In the genomic region with DNA sequence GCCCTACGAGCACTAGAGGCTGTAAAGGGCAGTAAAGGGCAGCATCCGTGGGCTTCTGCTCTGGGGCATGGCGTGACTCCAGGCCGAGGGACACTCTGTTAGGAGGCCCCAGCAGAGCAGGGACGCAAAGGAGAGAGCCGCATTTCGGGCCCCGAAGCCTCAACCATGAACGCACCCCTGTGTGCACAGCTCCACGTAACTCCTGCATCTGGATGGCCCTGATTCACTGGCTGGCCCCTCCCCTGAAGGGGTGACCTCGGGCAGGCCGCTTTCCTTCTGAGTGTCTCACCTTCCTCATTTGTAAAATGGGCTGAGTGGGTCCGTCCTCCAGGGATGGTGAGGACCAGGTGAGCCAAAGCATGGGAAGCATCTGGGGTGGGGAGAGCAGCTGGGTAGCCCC, we compare ENCODE assay signal across 24 cellular contexts. TPM values are rescaled to one million over a fixed set of nuclear protein-coding genes. Genes with fewer than 3 reads are reported as not detected.
"Had no signal": no experiment of that assay in that cellular context is flagged by ENCODE, and none has a peak within 500 bp of the region (broad histone marks: within the 10 kb centered on the region; RNA-seq: fewer than 3 reads in every experiment).

No MANE protein-coding gene starts in this region.

- H3K4me3 ChIP-seq: dorsolateral prefrontal cortex, heart right ventricle, mucosa of descending colon, psoas muscle, spleen, stomach, thoracic aorta, transverse colon had no signal

- DNase-seq: cortex of kidney; dorsolateral prefrontal cortex; effector CD8-positive, alpha-beta T cell; heart right ventricle; hypothalamus; mammary epithelial cell; mucosa of descending colon; naive thymus-derived CD8-positive, alpha-beta T cell; psoas muscle; retina; spleen; stimulated activated CD4-positive, alpha-beta T cell treated with anti-CD3 and anti-CD28 coated beads, Interleukin-15, amount 100 ng/mL, for 24 hours; stimulated activated CD4-positive, alpha-beta T cell treated with anti-CD3 and anti-CD28 coated beads, Interleukin-1b, Interleukin-23, amount 100 ng/mL, for 48 hours; stimulated activated CD4-positive, alpha-beta T cell treated with anti-CD3 and anti-CD28 coated beads, Interleukin-4, amount 100 ng/mL, for 24 hours; stimulated activated naive CD4-positive, alpha-beta T cell; stomach; substantia nigra; transverse colon had no signal

- H3K27ac ChIP-seq: dorsolateral prefrontal cortex, heart right ventricle, neutrophil, psoas muscle, spleen, stomach, thoracic aorta, transverse colon had no signal

- H3K27me3 ChIP-seq: neutrophil, transverse colon had no signal

- ATAC-seq: naive thymus-derived CD8-positive, alpha-beta T cell; psoas muscle; sciatic nerve had no signal

- FAIRE-seq: endometrium, frontal cortex, islet of Langerhans had no signal

- H3K36me3 ChIP-seq: heart right ventricle, neutrophil, spleen, stomach, thoracic aorta, transverse colon had no signal

- H3K4me1 ChIP-seq: heart right ventricle, psoas muscle, spleen had no signal

- H3K4me3 Mint-ChIP-seq: naive thymus-derived CD8-positive, alpha-beta T cell had no signal

- H3K9me3 ChIP-seq: neutrophil, thoracic aorta, transverse colon had no signal

RNA-seq across cellular contexts. Expression of gene SHISAL1, which starts 13.6 kb away (rescaled TPM):
- total RNA-seq: naive thymus-derived CD8-positive, alpha-beta T cell had no signal
- polyA plus RNA-seq: naive thymus-derived CD8-positive, alpha-beta T cell had no signal
